In genomic region chr13:66528139-66528538, GRCh38 we compare ENCODE assay signal across 16 cellular contexts.
DNase-seq lines count a peak whose midpoint lies in the region; ATAC-seq and TF ChIP-seq lines count a peak whose summit lies in the region.
"Had no signal": no experiment of that assay in that cellular context is flagged by ENCODE, and none has a peak within 500 bp of the region (broad histone marks: within the 10 kb centered on the region; RNA-seq: fewer than 3 reads in every experiment).

No MANE protein-coding gene starts in this region.

- H3K9ac ChIP-seq in IMR-90 (ENCODE audit: low read depth, low read length) (no peak overlapping the region), endocrine pancreas (ENCODE audit: control insufficient read depth, insufficient read depth, low read length) (no peak overlapping the region)
- H3K9ac ChIP-seq: SK-N-SH had no signal

- H3K4me3 Mint-ChIP-seq in progenitor cell of endocrine pancreas (ENCODE audit: low read depth): no peak overlapping the region
- H3K4me3 Mint-ChIP-seq in activated naive CD8-positive, alpha-beta T cell treated with anti-CD3 and anti-CD28 coated beads, Interleukin-2, amount 50 U/mL, for 24 hours: no peak overlapping the region
- H3K4me3 Mint-ChIP-seq: CD8-positive, alpha-beta memory T cell; T-helper 1 cell treated with Interleukin-12 subunit alpha and Interleukin-12 subunit beta and Interleukin-4 antibody, amounts not matched to agents 30 μg/mL and 1 μg/mL, for 36 hours had no signal

- H3K23ac ChIP-seq in IMR-90 (ENCODE audit: low read depth, low read length): no peak overlapping the region

- no peaks in the 10 kb centered on the region for H3K79me1 ChIP-seq in IMR-90 (ENCODE audit: low read depth in 1 of 2, low read length in 2 of 2)

- no peaks in the 10 kb centered on the region for H3K36me3 Mint-ChIP-seq in progenitor cell of endocrine pancreas (ENCODE audit: insufficient read depth)
- H3K36me3 Mint-ChIP-seq in activated naive CD8-positive, alpha-beta T cell treated with anti-CD3 and anti-CD28 coated beads, Interleukin-2, amount 50 U/mL, for 24 hours (ENCODE audit: low read depth): no peaks in the 10 kb centered on the region
- H3K36me3 Mint-ChIP-seq: CD8-positive, alpha-beta memory T cell had no signal

- H3K36me3 ChIP-seq in IMR-90 (ENCODE audit: control insufficient read depth, insufficient read depth, low read length): no peaks in the 10 kb centered on the region
- H3K36me3 ChIP-seq in endocrine pancreas (ENCODE audit: control insufficient read depth, insufficient read depth, low read length): no peaks in the 10 kb centered on the region

- H3K27me3 ChIP-seq in IMR-90 (ENCODE audit: control insufficient read depth, insufficient read depth, low read length): no peaks in the 10 kb centered on the region
- H3K27me3 ChIP-seq in endocrine pancreas (ENCODE audit: control insufficient read depth, insufficient read depth, low read length): no peaks in the 10 kb centered on the region

- H3K14ac ChIP-seq in IMR-90 (replicated peaks; ENCODE audit: low read depth, low read length): no peak overlapping the region

- TF ChIP-seq RAD21 in IMR-90 (IDR thresholded peaks at IDR 0.05; ENCODE audit: low read length): no peak

- no peak for DNase-seq in IMR-90
- DNase-seq in NOMO-1 treated with DMSO at 0.1 percent for 48 hours (lab: John Stamatoyannopoulos, UW; ENCODE audit: unreplicated experiment): peak; percentile 57
- DNase-seq in progenitor cell of endocrine pancreas (ENCODE audit: low spot score, unreplicated experiment): no peak
- no peak for DNase-seq in activated naive CD8-positive, alpha-beta T cell treated with anti-CD3 and anti-CD28 coated beads, Interleukin-2, amount 50 U/mL, for 24 hours
- no peak for DNase-seq in NCI-H1694 (lab: John Stamatoyannopoulos, UW)
- DNase-seq: CD8-positive, alpha-beta memory T cell; GF-D8; GOT3; NCI-H146; NCI-H2107; NCI-H510A; SK-N-SH had no signal

- intact Hi-C loops in IMR-90 (cut with micrococcal nuclease): no loop called here

- H3K4ac ChIP-seq in IMR-90 (ENCODE audit: low read depth, low read length): no peak overlapping the region

- peak overlapping the region; percentile 69 for H2AFZ ChIP-seq in IMR-90 (replicated peaks; ENCODE audit: low read length, poor library complexity)

- no peaks in the 10 kb centered on the region for H3K9me1 ChIP-seq in IMR-90 (ENCODE audit: insufficient read depth, low read length)

- CTCF ChIA-PET in IMR-90 (lab: Yijun Ruan, JAX): no interaction called here

- peaks cover 3% of the 10 kb centered on the region; the same call in 1 of the 2 replicates for H3K4me1 ChIP-seq in IMR-90 (ENCODE audit: control insufficient read depth, insufficient read depth, low read length)
- H3K4me1 ChIP-seq in endocrine pancreas (ENCODE audit: control insufficient read depth, insufficient read depth, low read length): peaks cover 5% of the 10 kb centered on the region

- H2BK120ac ChIP-seq in IMR-90 (ENCODE audit: low read depth, low read length): no peak overlapping the region

- ATAC-seq in IMR-90 (ENCODE audit: low read depth): no peak
- ATAC-seq in activated naive CD8-positive, alpha-beta T cell treated with anti-CD3 and anti-CD28 coated beads, Interleukin-2, amount 50 U/mL, for 24 hours: no peak
- ATAC-seq in GM21737 (IDR thresholded peaks at IDR 0.05; ENCODE audit: unreplicated experiment): no peak
- ATAC-seq: Right ventricle myocardium inferior had no signal

- TF ChIP-seq POLR2A in IMR-90 (IDR thresholded peaks at IDR 0.05; ENCODE audit: low read depth, low read length): no peak

- TF ChIP-seq CTCF in IMR-90 (conservative IDR thresholded peaks at IDR 0.05; ENCODE audit: low read depth, low read length) (no peak), progenitor cell of endocrine pancreas (IDR thresholded peaks at IDR 0.05; ENCODE audit: unreplicated experiment) (no peak)

- no peaks in the 10 kb centered on the region for H3K27me3 Mint-ChIP-seq in progenitor cell of endocrine pancreas
- peaks cover 2% of the 10 kb centered on the region for H3K27me3 Mint-ChIP-seq in activated naive CD8-positive, alpha-beta T cell treated with anti-CD3 and anti-CD28 coated beads, Interleukin-2, amount 50 U/mL, for 24 hours
- H3K27me3 Mint-ChIP-seq: CD8-positive, alpha-beta memory T cell had no signal

- no peak overlapping the region for H2BK20ac ChIP-seq in IMR-90 (ENCODE audit: low read depth, low read length)

- no peak overlapping the region for H3K18ac ChIP-seq in IMR-90 (ENCODE audit: low read depth, low read length)

- H3K9me3 Mint-ChIP-seq in progenitor cell of endocrine pancreas (ENCODE audit: low read depth): no peaks in the 10 kb centered on the region
- H3K9me3 Mint-ChIP-seq in activated naive CD8-positive, alpha-beta T cell treated with anti-CD3 and anti-CD28 coated beads, Interleukin-2, amount 50 U/mL, for 24 hours: peaks cover 5% of the 10 kb centered on the region
- H3K9me3 Mint-ChIP-seq: T-helper 1 cell treated with Interleukin-12 subunit alpha and Interleukin-12 subunit beta and Interleukin-4 antibody, amounts not matched to agents 30 μg/mL and 1 μg/mL, for 36 hours had no signal

- peaks cover 2% of the 10 kb centered on the region for H3K4me1 Mint-ChIP-seq in progenitor cell of endocrine pancreas (ENCODE audit: low read depth)
- no peaks in the 10 kb centered on the region for H3K4me1 Mint-ChIP-seq in activated naive CD8-positive, alpha-beta T cell treated with anti-CD3 and anti-CD28 coated beads, Interleukin-2, amount 50 U/mL, for 24 hours
- H3K4me1 Mint-ChIP-seq: CD8-positive, alpha-beta memory T cell had no signal

- H2AK5ac ChIP-seq in IMR-90 (ENCODE audit: low read depth, low read length): no peak overlapping the region

- H3K4me2 ChIP-seq in IMR-90 (ENCODE audit: low read depth, low read length): no peak overlapping the region
- H3K4me2 ChIP-seq: SK-N-SH had no signal

- H4K5ac ChIP-seq in IMR-90 (ENCODE audit: low read depth, low read length): no peak overlapping the region

- no peak overlapping the region for H3K27ac ChIP-seq in IMR-90 (ENCODE audit: insufficient read depth, low read length)

- no peak overlapping the region for H2BK5ac ChIP-seq in IMR-90 (ENCODE audit: low read depth, low read length, poor library complexity, severe bottlenecking)

- H4K91ac ChIP-seq in IMR-90 (ENCODE audit: insufficient read depth, low read depth, low read length): no peak overlapping the region

- H3K4me3 ChIP-seq in IMR-90 (ENCODE audit: insufficient read depth, low read depth, low read length) (no peak overlapping the region), endocrine pancreas (ENCODE audit: control insufficient read depth, insufficient read depth, low read length) (peak overlapping the region; percentile 61)

- H4K8ac ChIP-seq in IMR-90 (ENCODE audit: low read depth in 2 of 2, low read length in 2 of 2): no peak overlapping the region

- no TSS peak for BruUV-seq in IMR-90 (replicated peaks; lab: Mats Ljungman, UMichigan)

- no peak overlapping the region for H3K56ac ChIP-seq in IMR-90 (ENCODE audit: extremely low read depth, insufficient read depth, low read length)

- no peak overlapping the region for H2BK15ac ChIP-seq in IMR-90 (ENCODE audit: low read depth, low read length)

- H3K27ac Mint-ChIP-seq in progenitor cell of endocrine pancreas: peak overlapping the region; percentile 13
- no peak overlapping the region for H3K27ac Mint-ChIP-seq in activated naive CD8-positive, alpha-beta T cell treated with anti-CD3 and anti-CD28 coated beads, Interleukin-2, amount 50 U/mL, for 24 hours
- H3K27ac Mint-ChIP-seq: CD8-positive, alpha-beta memory T cell; T-helper 1 cell treated with Interleukin-12 subunit alpha and Interleukin-12 subunit beta and Interleukin-4 antibody, amounts not matched to agents 30 μg/mL and 1 μg/mL, for 36 hours had no signal

- POLR2A ChIA-PET in IMR-90 (lab: Charles Lee; ENCODE audit: unreplicated experiment): no interaction called here

- no CpG with 5 or more reads among the region's 5 CpGs for WGBS in IMR-90 (ENCODE audit: extremely low coverage in 2 of 2, insufficient read length in 1 of 2), 2 experiments

- in situ Hi-C loops in IMR-90 (cut with MboI; ENCODE audit: low sequenced_read_pairs): no loop called here

- dilution Hi-C loops in IMR-90 (cut with HindIII; ENCODE audit: low sequenced_read_pairs, unreplicated experiment): no loop called here

- H4K20me1 ChIP-seq in IMR-90 (ENCODE audit: insufficient read depth, low read length): no peaks in the 10 kb centered on the region

- peaks cover 2% of the 10 kb centered on the region; the same call in 1 of the 2 replicates for H3K9me3 ChIP-seq in IMR-90 (ENCODE audit: control insufficient read depth, insufficient read depth, low read length)
- H3K9me3 ChIP-seq in endocrine pancreas (ENCODE audit: control insufficient read depth, low read length): no peaks in the 10 kb centered on the region
- H3K9me3 ChIP-seq: SK-N-SH had no signal

- no peak overlapping the region for H2AK9ac ChIP-seq in IMR-90 (replicated peaks; ENCODE audit: low read depth, low read length, poor library complexity)

TF ChIP-seq in IMR-90, 13 proteins besides CTCF, POLR2A, EP300 and RAD21:
- no peak for TF ChIP-seq CHD1 (IDR thresholded peaks at IDR 0.05; ENCODE audit: low read depth, low read length)
- no peak for TF ChIP-seq MAFK (IDR thresholded peaks at IDR 0.05; ENCODE audit: low read depth, low read length)
- TF ChIP-seq USF2 (IDR thresholded peaks at IDR 0.05; ENCODE audit: low read depth, low read length): no peak
- TF ChIP-seq SMC3 (IDR thresholded peaks at IDR 0.05; ENCODE audit: low read depth, low read length): no peak
TF ChIP-seq in IMR-90: peak in this region for 0.
